ENCODE assay signal across 1 cellular context in genomic region chr5:135176991-135177390, GRCh38.
TF ChIP-seq lines count a peak whose summit lies in the region.

No MANE protein-coding gene starts in this region.

TF ChIP-seq in H1, 55 proteins besides CTCF, POLR2A, EP300 and RAD21:
- TF ChIP-seq SIRT6 (IDR thresholded peaks at IDR 0.05; ENCODE audit: low read length) (no peak), POU5F1 (IDR thresholded peaks at IDR 0.05; ENCODE audit: low read depth, low read length) (no peak), MAFK (IDR thresholded peaks at IDR 0.05; ENCODE audit: low read depth, low read length) (no peak), RFX5 (IDR thresholded peaks at IDR 0.05; ENCODE audit: borderline replicate concordance, low read depth, low read length) (no peak), JUND (IDR thresholded peaks at IDR 0.05; ENCODE audit: low read length) (no peak), TAF7 (optimal IDR thresholded peaks at IDR 0.05; ENCODE audit: borderline replicate concordance, low read depth, low read length) (no peak), TEAD4 (IDR thresholded peaks at IDR 0.05; ENCODE audit: low read depth, low read length) (no peak), HDAC2 (IDR thresholded peaks at IDR 0.05; ENCODE audit: borderline replicate concordance in 1 of 2, low read depth in 2 of 2, low read length in 2 of 2) (no peak), GTF2F1 (IDR thresholded peaks at IDR 0.05; ENCODE audit: borderline replicate concordance, low read depth, low read length) (no peak), ATF2 (IDR thresholded peaks at IDR 0.05; ENCODE audit: low read length) (no peak), SP2 (IDR thresholded peaks at IDR 0.05; ENCODE audit: low read length) (no peak), SIN3A (conservative IDR thresholded peaks at IDR 0.05 in 1 of 2, IDR thresholded peaks at IDR 0.05 in 1 of 2; ENCODE audit: low read depth in 1 of 2, low read length in 2 of 2) (no peak), SP1 (IDR thresholded peaks at IDR 0.05; ENCODE audit: low read depth, low read length) (no peak), BACH1 (IDR thresholded peaks at IDR 0.05; ENCODE audit: low read length) (no peak), TBP (IDR thresholded peaks at IDR 0.05; ENCODE audit: low read depth, low read length) (no peak)
